ENCODE assay signal across 8 cellular contexts in genomic region chr9:108934323-108934885, GRCh38. TPM values are rescaled to one million over a fixed set of nuclear protein-coding genes. Genes with fewer than 3 reads are reported as not detected.
DNase-seq lines count a peak whose midpoint lies in the region; ATAC-seq, FAIRE-seq and TF ChIP-seq lines count a peak whose summit lies in the region.

ABITRAM (plus strand) TSS chr9:108934400; CDS start chr9:108934487, 87 bp downstream.

- in situ Hi-C loops in HepG2 (cut with HindIII; ENCODE audit: extremely low pct_ligation_motif_present, low pct_unique_long_range_greater_than_20kb), result loop anchor here (5.0 kb wide), 1 partner anchor 47 kb away; no protein-coding TSS in a partner anchor

- H3K27ac ChIP-seq in HepG2 (ENCODE audit: extremely low read length, insufficient read depth, low read length), result peak within 1 kb of the TSS; percentile 84

- peaks cover 2 to 14% of the 10 kb centered on the region in 2 experiments; a peak in 3 of 5 replicates for H3K36me3 ChIP-seq in HepG2 (replicated peaks in 1 of 2; ENCODE audit: control insufficient read depth in 1 of 2, insufficient read depth in 2 of 2, low read length in 2 of 2)

- peaks cover 44% of the 10 kb centered on the region for H3K4me1 ChIP-seq in HepG2 (ENCODE audit: insufficient read depth, low read length)

- POLR2A ChIA-PET in HepG2 (lab: Yijun Ruan, JAX), result interaction anchor here (1.2 to 1.3 kb wide), 2 partner anchors 50 to 65 kb away, joined by 3 to 7 read pairs; no protein-coding TSS in a partner anchor

- TF ChIP-seq RAD21 in HepG2 (CRISPR knock-in tag; IDR thresholded peaks at IDR 0.05), result 0 out of 2 replicates have a peak, but pooled peaks have one; percentile 27

- intact Hi-C loops in HepG2 (cut with micrococcal nuclease; ENCODE audit: unreplicated experiment), result loop anchor here (5.0 to 10.0 kb wide), 2 partner anchors 47 to 160 kb away; no protein-coding TSS in a partner anchor

- H3K9ac ChIP-seq in HepG2 (ENCODE audit: insufficient read depth, low read depth, low read length), result peak within 1 kb of the TSS; percentile 89

- peaks cover 56% of the 10 kb centered on the region for H3K79me2 ChIP-seq in HepG2 (ENCODE audit: insufficient read depth, low read length)

- peak within 1 kb of the TSS; percentile 82 for H2AFZ ChIP-seq in HepG2 (ENCODE audit: low read length)

- no peaks in the 10 kb centered on the region for H3K9me3 ChIP-seq in HepG2 (ENCODE audit: low read length)

- no TSS peak for BruUV-seq in HepG2 (replicated peaks; lab: Mats Ljungman, UMichigan)

- TF ChIP-seq EP300 in HepG2 (IDR thresholded peaks at IDR 0.05; ENCODE audit: low read depth in 2 of 2, low read length in 2 of 2) (no peak), HepG2 (CRISPR knock-in tag; IDR thresholded peaks at IDR 0.05; ENCODE audit: borderline replicate concordance) (peak; percentile 45; the same call in 1 of the 2 replicates)

- ATAC-seq in GM19023 (IDR thresholded peaks at IDR 0.05; ENCODE audit: unreplicated experiment) (peak; percentile 82), HG03196 (IDR thresholded peaks at IDR 0.05; ENCODE audit: unreplicated experiment) (peak; percentile 79), HepG2 (peak; percentile 87)

- peak within 1 kb of the TSS; percentile 82 for H3K4me2 ChIP-seq in HepG2 (ENCODE audit: low read depth, low read length)

- CTCF ChIA-PET in HepG2 (lab: Yijun Ruan, JAX; ENCODE audit: low intra/inter-chr PET ratio, low total read pairs), result no interaction called here

- WGBS in HepG2 (ENCODE audit: low lambda C conversion rate), result 0% methylated on average over 8 of the region's 47 CpGs

- no peaks in the 10 kb centered on the region for H4K20me1 ChIP-seq in HepG2 (ENCODE audit: insufficient read depth, low read length)

- FAIRE-seq in HepG2 (lab: Jason Lieb, UNC), result no peak

- TF ChIP-seq CTCF in AG10803 (conservative IDR thresholded peaks at IDR 0.05; ENCODE audit: low read length), result no peak
- no peak for TF ChIP-seq CTCF in HepG2 (CRISPR knock-in tag; IDR thresholded peaks at IDR 0.05)

- peak; percentile 80 for DNase-seq in AG10803 (ENCODE audit: low read depth)
- DNase-seq in NCI-H446 (lab: John Stamatoyannopoulos, UW), result peak; percentile 31 to 77
- DNase-seq in activated CD4-positive, alpha-beta T cell treated with anti-CD3 and anti-CD28 coated beads for 4 hours, result peak; percentile 69 to 80
- DNase-seq in dermis blood vessel endothelial cell, result peak; percentile 90
- peak; percentile 72 for DNase-seq in HepG2 (ENCODE audit: low spot score)
- peak; percentile 54 to 66 for DNase-seq in stimulated activated CD4-positive, alpha-beta T cell treated with anti-CD3 and anti-CD28 coated beads, Interleukin-2, amount 100 ng/mL, for 48 hours

- no peak for TF ChIP-seq POLR2A in HepG2 (IDR thresholded peaks at IDR 0.05; ENCODE audit: insufficient read depth in 1 of 2, low read depth in 2 of 2, low read length in 2 of 2)

- H3K4me3 ChIP-seq in AG10803 (ENCODE audit: low read length) (peak within 1 kb of the TSS; percentile 99), HepG2 (replicated peaks in 1 of 3; ENCODE audit: insufficient read depth in 1 of 3, low read depth in 2 of 3, low read length in 3 of 3) (peak within 1 kb of the TSS; percentile 84 to 100 (median 95))

- H3K27me3 ChIP-seq in HepG2 (ENCODE audit: control insufficient read depth in 1 of 2, insufficient read depth in 2 of 2, low read length in 2 of 2), result no peaks in the 10 kb centered on the region; a peak in 1 of 5 replicates

TF ChIP-seq in HepG2, 621 proteins besides CTCF, POLR2A, EP300 and RAD21 (continues in another document):
- TF ChIP-seq CREB3 (CRISPR knock-in tag; IDR thresholded peaks at IDR 0.05), result 0 out of 2 replicates have a peak, but pooled peaks have one; percentile 11
- peak; percentile 27; the same call in 1 of the 2 replicates for TF ChIP-seq SP5 (CRISPR knock-in tag; IDR thresholded peaks at IDR 0.05; ENCODE audit: borderline replicate concordance, low read depth)
- TF ChIP-seq KAT8 (CRISPR knock-in tag; IDR thresholded peaks at IDR 0.05), result 0 out of 2 replicates have a peak, but pooled peaks have one; percentile 68
- TF ChIP-seq ZNF468 (CRISPR knock-in tag; IDR thresholded peaks at IDR 0.05), result 0 out of 2 replicates have a peak, but pooled peaks have one; percentile 30
- TF ChIP-seq ZNF329 (CRISPR knock-in tag; IDR thresholded peaks at IDR 0.05; ENCODE audit: low read depth), result no peak
- no peak; the same call in 1 of the 2 replicates for TF ChIP-seq THAP9 (CRISPR knock-in tag; IDR thresholded peaks at IDR 0.05; ENCODE audit: borderline replicate concordance)
- 0 out of 2 replicates have a peak, but pooled peaks have one; percentile 9 for TF ChIP-seq HCFC1 (IDR thresholded peaks at IDR 0.05; ENCODE audit: low read depth, low read length)
- 0 out of 2 replicates have a peak, but pooled peaks have one; percentile 10 for TF ChIP-seq RARA (CRISPR knock-in tag; IDR thresholded peaks at IDR 0.05)
- TF ChIP-seq ZKSCAN8 (CRISPR knock-in tag; IDR thresholded peaks at IDR 0.05; ENCODE audit: borderline replicate concordance), result no peak
- peak; percentile 94 for TF ChIP-seq SIN3A (IDR thresholded peaks at IDR 0.05; ENCODE audit: borderline replicate concordance, low read depth, low read length)
- TF ChIP-seq GMEB1 (CRISPR knock-in tag; IDR thresholded peaks at IDR 0.05; ENCODE audit: borderline replicate concordance), result peak; percentile 67; the same call in 1 of the 2 replicates

RNA-seq across cellular contexts. Expression of gene ABITRAM, which starts in this region (rescaled TPM):
- total RNA-seq in dermis blood vessel endothelial cell (3.1 and 5.4 TPM in 2 replicates), HepG2 (2016; rRNA removed; fragmentation: Illumina TruSeq; extraction: Trizol) (10.2 and 16.3 TPM in 2 replicates)
- total RNA-seq in HepG2 (2016; cell fraction: cytosol; rRNA removed; fragmentation: Illumina TruSeq; extraction: Trizol; ENCODE audit: low read depth), result 3.1 and 3.4 TPM in 2 replicates
- total RNA-seq in HepG2 (2016; cell fraction: insoluble cytoplasmic fraction; rRNA removed; fragmentation: Illumina TruSeq; extraction: Trizol), result 11.2 and 14.7 TPM in 2 replicates
- 12.4 and 14.7 TPM in 2 replicates for total RNA-seq in HepG2 (2016; cell fraction: membrane; rRNA removed; fragmentation: Illumina TruSeq; extraction: Trizol)
- 7.5 and 9.7 TPM in 2 replicates for total RNA-seq in HepG2 (2016; cell fraction: nucleus; rRNA removed; fragmentation: Illumina TruSeq; extraction: Trizol)
- polyA plus RNA-seq in HepG2 (2011; rRNA removed), result 18.5 and 21.6 TPM in 2 replicates
- polyA plus RNA-seq in HepG2 (2011; cell fraction: cytosol; rRNA removed), result 9.3 and 11.1 TPM in 2 replicates
- 16.3 and 17.2 TPM in 2 replicates for polyA plus RNA-seq in HepG2 (2011; cell fraction: nucleus; rRNA removed)
- 9.7 and 10.5 TPM in 2 replicates for polyA plus RNA-seq in HepG2 (2012)
- polyA plus RNA-seq in HepG2 (2016; cell fraction: cytosol; fragmentation: Illumina TruSeq; extraction: Trizol; ENCODE audit: low read depth), result 8.2 and 9.9 TPM in 2 replicates
- polyA plus RNA-seq in HepG2 (2016; cell fraction: insoluble cytoplasmic fraction; fragmentation: Illumina TruSeq; extraction: Trizol; ENCODE audit: low read depth), result 33.0 and 39.4 TPM in 2 replicates
- polyA plus RNA-seq in HepG2 (2016; cell fraction: membrane; fragmentation: Illumina TruSeq; extraction: Trizol; ENCODE audit: low read depth), result 22.2 and 22.6 TPM in 2 replicates
- 21.7 and 23.3 TPM in 2 replicates for polyA plus RNA-seq in HepG2 (2016; cell fraction: nucleus; fragmentation: Illumina TruSeq; extraction: Trizol; ENCODE audit: insufficient read depth, low read depth)
- 6.1 and 7.8 TPM in 2 replicates for polyA minus RNA-seq in HepG2 (2011; rRNA and poly(A)+ RNA removed; ENCODE audit: low replicate concordance)
- 4.7 and 6.2 TPM in 2 replicates for polyA minus RNA-seq in HepG2 (2011; cell fraction: cytosol; rRNA and poly(A)+ RNA removed)
- 11.7 and 12.4 TPM in 2 replicates for polyA minus RNA-seq in HepG2 (2011; cell fraction: nucleus; rRNA and poly(A)+ RNA removed)

Comparison
In these comparisons a context has a peak if more than half of its experiments do, and no peak if none do; other contexts are left out.
1. Peak in every context shown above with its lines: DNase-seq, ATAC-seq, H3K4me3 ChIP-seq and H3K27ac ChIP-seq.